In genomic region chr19:3401004-3401768, GRCh38 we compare ENCODE assay signal across 16 cellular contexts. TPM values are rescaled to one million over a fixed set of nuclear protein-coding genes. Genes with fewer than 3 reads are reported as not detected.
A peak's percentile ranks its signal among the peaks of the same experiment; 100 is the strongest.
DNase-seq lines count a peak whose midpoint lies in the region; ATAC-seq, FAIRE-seq and TF ChIP-seq lines count a peak whose summit lies in the region.
"Had no signal": no experiment of that assay in that cellular context is flagged by ENCODE, and none has a peak within 500 bp of the region (broad histone marks: within the 10 kb centered on the region; RNA-seq: fewer than 3 reads in every experiment).

No MANE protein-coding gene starts in this region.

- no peak overlapping the region for H3K4me2 ChIP-seq in H1 (ENCODE audit: insufficient read depth in 1 of 2, low read depth in 2 of 2, low read length in 2 of 2)

- H3K27ac ChIP-seq in RWPE1, result peak overlapping the region; percentile 87
- H3K27ac ChIP-seq in H1 (ENCODE audit: low read depth, low read length), result no peak overlapping the region
- H3K27ac ChIP-seq in subcutaneous abdominal adipose tissue (ENCODE audit: low read depth, low read length), result peak overlapping the region; percentile 100

- H3K9me3 ChIP-seq in H1 (ENCODE audit: insufficient read depth in 2 of 2, low read depth in 1 of 2, low read length in 1 of 2) (no peaks in the 10 kb centered on the region), subcutaneous abdominal adipose tissue (ENCODE audit: control insufficient read depth in 5 of 5, low read length in 5 of 5) (peaks cover 0 to 3% (median 0%) of the 10 kb centered on the region in 5 donors)
- H3K9me3 ChIP-seq: left lung had no signal

- 85% methylated on average over 17 of the region's 18 CpGs; no CpG with 5 or more reads in 1 of the 2 experiments for WGBS in H1 (ENCODE audit: extremely low coverage in 1 of 2, insufficient coverage in 1 of 2, insufficient read length in 1 of 2, insufficient replicate concordance in 2 of 2, low coverage in 1 of 2, low lambda C conversion rate in 2 of 2, missing lambda C conversion rate in 1 of 2), 2 experiments

- H3K27me3 Mint-ChIP-seq in nephron progenitor cell (ENCODE audit: low read depth, poor library complexity), result peaks cover 21% of the 10 kb centered on the region
- H3K27me3 Mint-ChIP-seq: B cell, naive B cell had no signal

- no peak overlapping the region for H2BK5ac ChIP-seq in H1 (ENCODE audit: low read depth, low read length)

- H3K9ac ChIP-seq in H1 (replicated peaks in 1 of 4; ENCODE audit: extremely low read depth in 1 of 4, low read depth in 3 of 4, low read length in 3 of 4), result no peak overlapping the region
- no peak overlapping the region for H3K9ac ChIP-seq in subcutaneous abdominal adipose tissue (ENCODE audit: low read length in 5 of 5)

- H3K56ac ChIP-seq in H1 (replicated peaks; ENCODE audit: insufficient read length, low read depth, low read length), result no peak overlapping the region

- H4K20me1 ChIP-seq in H1 (replicated peaks in 1 of 2; ENCODE audit: control insufficient read depth in 1 of 2, insufficient read depth in 2 of 2, low read length in 2 of 2), result no peaks in the 10 kb centered on the region

- H3K4me1 Mint-ChIP-seq in nephron progenitor cell, result peaks cover 8% of the 10 kb centered on the region
- H3K4me1 Mint-ChIP-seq: B cell had no signal

- no peaks in the 10 kb centered on the region for H3K36me3 Mint-ChIP-seq in nephron progenitor cell (ENCODE audit: low read depth)

- no peak overlapping the region for H4K5ac ChIP-seq in H1 (ENCODE audit: insufficient read length, low read depth, low read length)

- H3K79me2 ChIP-seq in H1 (ENCODE audit: control insufficient read depth in 1 of 2, insufficient read depth in 2 of 2, low read length in 2 of 2), result no peaks in the 10 kb centered on the region

- no peak overlapping the region for H4K91ac ChIP-seq in H1 (replicated peaks; ENCODE audit: insufficient read length, low read length)

- H3K4ac ChIP-seq in H1 (replicated peaks; ENCODE audit: insufficient read length, low read depth, low read length), result no peak overlapping the region

- H3K23ac ChIP-seq in H1 (ENCODE audit: insufficient read length), result no peak overlapping the region

- H2BK20ac ChIP-seq in H1 (ENCODE audit: low read length), result no peak overlapping the region; the same call in 1 of the 2 replicates

- no peak for TF ChIP-seq RAD21 in H1 (IDR thresholded peaks at IDR 0.05 in 1 of 2, conservative IDR thresholded peaks at IDR 0.05 in 1 of 2; ENCODE audit: low read depth in 2 of 2, low read length in 2 of 2)

- H3K23me2 ChIP-seq in H1 (ENCODE audit: low read depth, low read length), result no peaks in the 10 kb centered on the region

- no peak for TF ChIP-seq CTCF in RWPE1 (conservative IDR thresholded peaks at IDR 0.05; ENCODE audit: low read depth)
- no peak for TF ChIP-seq CTCF in H1 (IDR thresholded peaks at IDR 0.05; ENCODE audit: control extremely low read depth in 1 of 3, insufficient read depth in 1 of 3, low read depth in 1 of 3, low read length in 3 of 3)
- TF ChIP-seq CTCF in nephron progenitor cell (IDR thresholded peaks at IDR 0.05), result no peak

- H3K36me3 ChIP-seq in H1 (ENCODE audit: control insufficient read depth in 2 of 4, insufficient read depth in 4 of 4, low read length in 3 of 4) (no peaks in the 10 kb centered on the region), subcutaneous abdominal adipose tissue (ENCODE audit: control insufficient read depth in 5 of 5, insufficient read depth in 5 of 5, low read length in 5 of 5) (peaks cover 0 to 10% (median 0%) of the 10 kb centered on the region in 5 donors)
- H3K36me3 ChIP-seq: left lung had no signal

- H3K4me1 ChIP-seq in H1 (replicated peaks in 1 of 4; ENCODE audit: control insufficient read depth in 3 of 4, insufficient read depth in 4 of 4, low read length in 3 of 4) (peaks cover 0 to 14% (median 7%) of the 10 kb centered on the region in 4 experiments; a peak in 5 of 7 replicates), subcutaneous abdominal adipose tissue (ENCODE audit: control insufficient read depth in 5 of 5, insufficient read depth in 5 of 5, low read length in 5 of 5) (peaks cover 10 to 57% (median 39%) of the 10 kb centered on the region in 5 donors)

- H2AK5ac ChIP-seq in H1 (ENCODE audit: low read depth, low read length), result 0 out of 2 replicates have a peak overlapping the region, but pooled peaks have one; percentile 24

- H3K27me3 ChIP-seq in H1 (replicated peaks in 1 of 4; ENCODE audit: control insufficient read depth in 3 of 4, extremely low read depth in 1 of 4, insufficient read depth in 3 of 4, low read length in 3 of 4) (peaks cover 0 to 5% (median 2%) of the 10 kb centered on the region in 4 experiments; a peak in 3 of 7 replicates), subcutaneous abdominal adipose tissue (ENCODE audit: control insufficient read depth in 5 of 5, insufficient read depth in 4 of 5, low read length in 5 of 5) (no peaks in the 10 kb centered on the region)
- H3K27me3 ChIP-seq: left lung had no signal

- no peak overlapping the region for H3K4me3 ChIP-seq in H1 (ENCODE audit: extremely low read depth in 1 of 4, insufficient read depth in 2 of 4, low read depth in 3 of 4, low read length in 4 of 4)
- no peak overlapping the region for H3K4me3 ChIP-seq in subcutaneous abdominal adipose tissue (ENCODE audit: low read depth in 1 of 5, low read length in 5 of 5)
- H3K4me3 ChIP-seq: left lung had no signal

- H3K14ac ChIP-seq in H1 (ENCODE audit: insufficient read length), result no peak overlapping the region

- no peak overlapping the region; the same call in 1 of the 2 replicates for H3K18ac ChIP-seq in H1 (ENCODE audit: extremely low read depth, low read length)

- H4K8ac ChIP-seq in H1 (ENCODE audit: extremely low read depth, insufficient read depth, low read length), result no peak overlapping the region

- H3K4me3 Mint-ChIP-seq in nephron progenitor cell, result no peak overlapping the region
- H3K4me3 Mint-ChIP-seq: B cell; naive B cell; T-helper 1 cell treated with Interleukin-12 subunit alpha and Interleukin-12 subunit beta and Interleukin-4 antibody, amounts not matched to agents 30 μg/mL and 1 μg/mL, for 36 hours had no signal

- TF ChIP-seq POLR2A in H1 (IDR thresholded peaks at IDR 0.05; ENCODE audit: control extremely low read depth in 1 of 2, low read depth in 2 of 2, low read length in 2 of 2), result no peak

- H3K27ac Mint-ChIP-seq in nephron progenitor cell, result peak overlapping the region; percentile 77
- H3K27ac Mint-ChIP-seq: activated T-helper 2 cell treated with anti-CD3 and anti-CD28 coated beads, Interferon-gamma antibody, Interleukin-2, Interleukin-4, amounts not matched to agents 10 μg/mL and 5 μg/mL and 100 μg/mL, durations not matched to agents 14 hours and 24 hours and 36 hours; B cell; T-helper 1 cell treated with Interleukin-12 subunit alpha and Interleukin-12 subunit beta and Interleukin-4 antibody, amounts not matched to agents 30 μg/mL and 1 μg/mL, for 36 hours had no signal

- no peak overlapping the region for H2BK15ac ChIP-seq in H1 (ENCODE audit: low read length)

- no peaks in the 10 kb centered on the region for H3K9me3 Mint-ChIP-seq in nephron progenitor cell
- H3K9me3 Mint-ChIP-seq: activated T-helper 2 cell treated with anti-CD3 and anti-CD28 coated beads, Interferon-gamma antibody, Interleukin-2, Interleukin-4, amounts not matched to agents 10 μg/mL and 5 μg/mL and 100 μg/mL, durations not matched to agents 14 hours and 24 hours and 36 hours; T-helper 1 cell treated with Interleukin-12 subunit alpha and Interleukin-12 subunit beta and Interleukin-4 antibody, amounts not matched to agents 30 μg/mL and 1 μg/mL, for 36 hours had no signal

- H2BK12ac ChIP-seq in H1 (ENCODE audit: low read depth, low read length), result peak overlapping the region; percentile 7; the same call in 1 of the 2 replicates

- no peak overlapping the region for H2AFZ ChIP-seq in H1 (ENCODE audit: low read length)

- no peak for ATAC-seq in HG02973 (IDR thresholded peaks at IDR 0.05; ENCODE audit: unreplicated experiment)
- ATAC-seq: left lung had no signal

- FAIRE-seq in H1 (lab: Jason Lieb, UNC), result no peak

- H3K79me1 ChIP-seq in H1 (ENCODE audit: low read depth, low read length), result no peaks in the 10 kb centered on the region

- CTCF ChIA-PET in RWPE1 (lab: Yijun Ruan, JAX), result interaction anchor here (0.7 kb wide), 1 partner anchor 15 kb away, joined by 3 read pairs; no protein-coding TSS in a partner anchor
- CTCF ChIA-PET in H1 (lab: Charles Lee; ENCODE audit: partially characterized antibody), result interaction anchor here (0.6 to 2.7 kb wide), 5 partner anchors 28 to 1798 kb away, joined by 3 to 8 read pairs (median 3); no protein-coding TSS in a partner anchor

- H2BK120ac ChIP-seq in H1 (replicated peaks; ENCODE audit: low read depth, low read length), result no peak overlapping the region

- POLR2A ChIA-PET in RWPE1 (lab: Yijun Ruan, JAX; ENCODE audit: low non-redundant PET), result no interaction called here
- POLR2A ChIA-PET in H1 (lab: Charles Lee; ENCODE audit: partially characterized antibody), result interaction anchor here (0.7 to 0.8 kb wide), 2 partner anchors 9 to 13 kb away, joined by 3 read pairs; no protein-coding TSS in a partner anchor

- TF ChIP-seq EP300 in H1 (IDR thresholded peaks at IDR 0.05; ENCODE audit: borderline replicate concordance in 1 of 2, low read depth in 2 of 2, low read length in 2 of 2), result no peak

- DNase-seq in RWPE1 (ENCODE audit: low spot score) (no peak), H1 (ENCODE audit: low read depth in 1 of 2, low spot score in 2 of 2) (no peak), nephron progenitor cell (no peak), SK-N-DZ (ENCODE audit: low spot score) (no peak), NCI-H748 treated with DMSO at 0.1 percent for 48 hours (lab: John Stamatoyannopoulos, UW) (no peak), AML-193 (lab: John Stamatoyannopoulos, UW) (no peak)
- DNase-seq: left lung, naive B cell, NCI-H1694, NCI-H510A, SHP77 treated with DMSO at 0.1 percent for 48 hours had no signal

TF ChIP-seq in H1, 55 proteins besides CTCF, POLR2A, EP300 and RAD21 (continues in another document):
- TF ChIP-seq CBX8 (IDR thresholded peaks at IDR 0.05; ENCODE audit: borderline replicate concordance, low read depth, low read length) (no peak), KDM1A (IDR thresholded peaks at IDR 0.05; ENCODE audit: borderline replicate concordance, low read length) (peak; percentile 89; the same call in 1 of the 2 replicates), NANOG (IDR thresholded peaks at IDR 0.05; ENCODE audit: insufficient read depth, low read depth, low read length, poor library complexity, severe bottlenecking) (no peak)

RNA-seq across cellular contexts. Expression of gene NFIC, which starts 34.8 kb away (rescaled TPM):
- 2.6 and 3.2 TPM in 2 replicates for total RNA-seq in H1 (2021; fragmentation: NEBNext Ultra II Directional; extraction: Animal tissue kit (Norgen Biotek cat#: 25700))
- 0.56 and 0.82 TPM in 2 replicates for polyA plus RNA-seq in H1 (2011; rRNA removed)
- 0.35 TPM for polyA plus RNA-seq in H1 (2011; cell fraction: cytosol; rRNA removed)
- 0.88 TPM for polyA plus RNA-seq in H1 (2011; cell fraction: nucleus; rRNA removed)
- 2.1 to 4.3 TPM (median 3.5 TPM) in 4 replicates for polyA plus RNA-seq in H1 (2012, experiment 1 of 2)
- polyA plus RNA-seq in H1 (2012, experiment 2 of 2), result 2.9 TPM
- 6.0 TPM for polyA plus RNA-seq in H1 (2013, experiment 1 of 2)
- 5.3 TPM for polyA plus RNA-seq in H1 (2013, experiment 2 of 2)
- polyA minus RNA-seq in H1 (2011; rRNA and poly(A)+ RNA removed), result 0.34 and 0.41 TPM in 2 replicates
- polyA minus RNA-seq in H1 (2011; cell fraction: cytosol; rRNA and poly(A)+ RNA removed), result 1.2 TPM
- 1.6 TPM for polyA minus RNA-seq in H1 (2011; cell fraction: nucleus; rRNA and poly(A)+ RNA removed)
- 3.0 and 3.3 TPM in 2 replicates for polyA plus RNA-seq in SK-N-DZ (2014; cell fraction: cytosol; rRNA removed)
- polyA plus RNA-seq in SK-N-DZ (2014; cell fraction: nucleus; rRNA removed), result 1.5 and 2.7 TPM in 2 replicates
